ENCODE assay signal across 8 cellular contexts in the genomic region with DNA sequence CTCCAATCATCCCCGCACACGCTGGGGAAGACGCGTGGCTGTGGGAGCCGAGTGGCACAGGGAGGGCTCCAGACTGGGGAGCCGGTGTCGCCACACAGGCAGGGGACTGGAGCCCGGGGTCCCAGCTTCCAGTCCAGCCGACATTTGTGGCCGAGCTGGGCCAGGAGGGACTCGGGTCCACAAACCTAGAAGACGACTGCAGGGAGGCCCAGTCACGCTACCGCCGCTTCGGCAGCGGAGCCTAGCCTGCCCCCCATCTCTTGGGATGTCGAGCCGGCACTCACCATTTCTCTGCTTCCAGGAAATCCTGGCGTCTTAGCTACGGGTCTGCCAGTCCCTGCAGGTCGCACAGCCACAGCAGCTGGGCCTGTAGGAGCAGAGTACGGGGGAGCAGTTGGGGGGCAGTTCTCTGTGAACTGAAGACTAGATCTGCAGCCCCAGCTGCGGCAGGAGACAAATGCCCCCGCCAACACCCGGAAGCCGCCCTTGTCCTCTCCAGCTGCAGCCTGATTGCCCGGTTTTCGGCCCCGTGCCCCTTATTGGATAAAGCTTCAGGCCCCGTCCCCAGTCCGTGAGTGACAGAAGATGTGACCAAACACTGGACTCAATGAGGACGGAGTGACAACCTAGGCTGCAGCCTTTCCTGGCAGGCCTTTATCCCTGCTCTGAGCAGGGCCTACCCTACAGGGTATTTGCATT.
DNase-seq lines count a peak whose midpoint lies in the region; ATAC-seq and TF ChIP-seq lines count a peak whose summit lies in the region.

No MANE protein-coding gene starts in this region.

- peak; percentile 99 for ATAC-seq in HG02763 (IDR thresholded peaks at IDR 0.05; ENCODE audit: unreplicated experiment)
- no peak for ATAC-seq in HG02588 (IDR thresholded peaks at IDR 0.05; ENCODE audit: unreplicated experiment)

- H3K4me3 ChIP-seq in choroid plexus epithelial cell (ENCODE audit: low read depth, low read length) = peak overlapping the region; percentile 81

- DNase-seq in GM10266 (ENCODE audit: extremely low spot score) (peak; percentile 53), NCI-H82 treated with DMSO at 0.1 percent for 48 hours (lab: John Stamatoyannopoulos, UW; ENCODE audit: unreplicated experiment) (peak; percentile 41), choroid plexus epithelial cell (ENCODE audit: low read depth) (peak; percentile 99), kidney tubule cell (ENCODE audit: low spot score) (peak; percentile 88), erythroblast (lab: John Stamatoyannopoulos, UW) (no peak)
- DNase-seq in stimulated activated CD8-positive, alpha-beta memory T cell treated with anti-CD3 and anti-CD28 coated beads, Interleukin-2, amount 100 ng/mL, for 48 hours (ENCODE audit: low read depth in 2 of 2) = peak; percentile 4 to 10

- TF ChIP-seq CTCF in GM10266 (IDR thresholded peaks at IDR 0.05; ENCODE audit: control insufficient read depth, insufficient read depth, low read depth, missing control alignments) (no peak), choroid plexus epithelial cell (conservative IDR thresholded peaks at IDR 0.05; ENCODE audit: low read depth, low read length) (no peak)

- no peak for TF ChIP-seq POLR2A in erythroblast (IDR thresholded peaks at IDR 0.05; ENCODE audit: low read length)

Comparison
In these comparisons a context has a peak if more than half of its experiments do, and no peak if none do; other contexts are left out.
1. DNase-seq: peak in GM10266 (single experiment), NCI-H82 treated with DMSO at 0.1 percent for 48 hours (single experiment), choroid plexus epithelial cell (single experiment), kidney tubule cell (single experiment) and stimulated activated CD8-positive, alpha-beta memory T cell treated with anti-CD3 and anti-CD28 coated beads, Interleukin-2, amount 100 ng/mL, for 48 hours (2 of 2); none in erythroblast (0 of 2).